In genomic region chr3:126985143-126985985, GRCh38 we compare ENCODE assay signal across 12 cellular contexts. TPM values are rescaled to one million over a fixed set of nuclear protein-coding genes. Genes with fewer than 3 reads are reported as not detected.
A peak's percentile ranks its signal among the peaks of the same experiment; 100 is the strongest.
DNase-seq lines count a peak whose midpoint lies in the region; ATAC-seq, FAIRE-seq and TF ChIP-seq lines count a peak whose summit lies in the region.
"Had no signal": no experiment of that assay in that cellular context is flagged by ENCODE, and none has a peak within 500 bp of the region (broad histone marks: within the 10 kb centered on the region; RNA-seq: fewer than 3 reads in every experiment).

No MANE protein-coding gene starts in this region.

- DNase-seq in CD4-positive, alpha-beta T cell, result no peak
- no peak for DNase-seq in HFFc6
- no peak for DNase-seq in central memory CD8-positive, alpha-beta T cell (ENCODE audit: low spot score in 2 of 2)
- peak; percentile 43 for DNase-seq in nephron progenitor cell
- DNase-seq in DMS153 (lab: John Stamatoyannopoulos, UW), result no peak
- DNase-seq in brain microvascular endothelial cell, result no peak
- DNase-seq in HTR-8/SVneo (ENCODE audit: insufficient read length, low spot score), result no peak
- DNase-seq: activated CD4-positive, CD25-positive, alpha-beta regulatory T cell treated with anti-CD3 and anti-CD28 coated beads, Interleukin-2, amount 50 U/mL, for 72 hours; MM.1S; stimulated activated naive CD4-positive, alpha-beta T cell treated with Interleukin-2 at 50 U/mL for 16 hours had no signal

- peaks cover 15% of the 10 kb centered on the region for H3K36me3 ChIP-seq in brain microvascular endothelial cell (replicated peaks)

- ATAC-seq in CD4-positive, alpha-beta T cell (ENCODE audit: poor library complexity), result no peak
- ATAC-seq in central memory CD8-positive, alpha-beta T cell (replicated peaks; ENCODE audit: extremely low read depth, poor library complexity, severe bottlenecking), result no peak
- no peak for ATAC-seq in HG03159 (IDR thresholded peaks at IDR 0.05; ENCODE audit: unreplicated experiment)

- H3K27ac Mint-ChIP-seq in CD4-positive, alpha-beta T cell, result peak overlapping the region; percentile 55
- H3K27ac Mint-ChIP-seq in HFFc6, result no peak overlapping the region
- no peak overlapping the region for H3K27ac Mint-ChIP-seq in central memory CD8-positive, alpha-beta T cell (ENCODE audit: low read depth)
- no peak overlapping the region for H3K27ac Mint-ChIP-seq in nephron progenitor cell

- no peak for TF ChIP-seq CTCF in CD4-positive, alpha-beta T cell (IDR thresholded peaks at IDR 0.05)
- no peak for TF ChIP-seq CTCF in HFFc6 (IDR thresholded peaks at IDR 0.05)
- TF ChIP-seq CTCF in nephron progenitor cell (IDR thresholded peaks at IDR 0.05), result no peak
- no peak for TF ChIP-seq CTCF in brain microvascular endothelial cell (IDR thresholded peaks at IDR 0.05; ENCODE audit: low read depth, low read length, missing control alignments)

- no peak overlapping the region for H3K27ac ChIP-seq in CD4-positive, alpha-beta T cell (ENCODE audit: low read depth, low read length)
- no peak overlapping the region for H3K27ac ChIP-seq in brain microvascular endothelial cell

- no peaks in the 10 kb centered on the region for H3K27me3 ChIP-seq in CD4-positive, alpha-beta T cell (ENCODE audit: control insufficient read depth, insufficient read depth, low read length)
- H3K27me3 ChIP-seq in brain microvascular endothelial cell (replicated peaks), result no peaks in the 10 kb centered on the region

- intact Hi-C loops in CD4-positive, alpha-beta T cell (cut with DNase I, micrococcal nuclease), result loop anchor here in 1 of 2 experiments (10.0 kb wide), 2 partner anchors 901 to 991 kb away; partner anchors contain the start of gene SLC41A3

- H3K4me3 Mint-ChIP-seq in CD4-positive, alpha-beta T cell, result peak overlapping the region; percentile 69
- 0 out of 2 replicates have a peak overlapping the region, but pooled peaks have one; percentile 83 for H3K4me3 Mint-ChIP-seq in HFFc6
- peak overlapping the region; percentile 46 for H3K4me3 Mint-ChIP-seq in central memory CD8-positive, alpha-beta T cell
- peak overlapping the region; percentile 71 for H3K4me3 Mint-ChIP-seq in nephron progenitor cell

- POLR2A ChIA-PET in CD4-positive, alpha-beta T cell (lab: Charles Lee), result no interaction called here

- no peaks in the 10 kb centered on the region for H3K27me3 Mint-ChIP-seq in CD4-positive, alpha-beta T cell
- H3K27me3 Mint-ChIP-seq in HFFc6 (ENCODE audit: insufficient read depth) (no peaks in the 10 kb centered on the region), nephron progenitor cell (ENCODE audit: low read depth, poor library complexity) (peaks cover 28% of the 10 kb centered on the region)
- no peaks in the 10 kb centered on the region for H3K27me3 Mint-ChIP-seq in central memory CD8-positive, alpha-beta T cell

- H3K4me1 Mint-ChIP-seq in CD4-positive, alpha-beta T cell (ENCODE audit: low read depth), result peaks cover 18% of the 10 kb centered on the region
- H3K4me1 Mint-ChIP-seq in HFFc6 (ENCODE audit: low read depth) (peaks cover 26% of the 10 kb centered on the region), nephron progenitor cell (peaks cover 19% of the 10 kb centered on the region)
- H3K4me1 Mint-ChIP-seq in central memory CD8-positive, alpha-beta T cell, result peaks cover 11% of the 10 kb centered on the region

- no peak for FAIRE-seq in HTR-8/SVneo (lab: Jason Lieb, UNC)

- H3K4me3 ChIP-seq in brain microvascular endothelial cell (ENCODE audit: low read depth, low read length), result no peak overlapping the region

- no peaks in the 10 kb centered on the region for H3K36me3 Mint-ChIP-seq in CD4-positive, alpha-beta T cell (ENCODE audit: low read depth)
- H3K36me3 Mint-ChIP-seq in HFFc6 (ENCODE audit: low read depth) (no peaks in the 10 kb centered on the region), nephron progenitor cell (ENCODE audit: low read depth) (peaks cover 5% of the 10 kb centered on the region)
- H3K36me3 Mint-ChIP-seq in central memory CD8-positive, alpha-beta T cell (ENCODE audit: insufficient read depth), result peaks cover 12% of the 10 kb centered on the region

- H3K9me3 Mint-ChIP-seq in CD4-positive, alpha-beta T cell, result no peaks in the 10 kb centered on the region
- H3K9me3 Mint-ChIP-seq in HFFc6 (no peaks in the 10 kb centered on the region), nephron progenitor cell (no peaks in the 10 kb centered on the region)
- no peaks in the 10 kb centered on the region for H3K9me3 Mint-ChIP-seq in central memory CD8-positive, alpha-beta T cell

- CTCF ChIA-PET in CD4-positive, alpha-beta T cell (lab: Charles Lee), result no interaction called here

- no peaks in the 10 kb centered on the region for H3K9me3 ChIP-seq in CD4-positive, alpha-beta T cell (ENCODE audit: control insufficient read depth, low read length)
- H3K9me3 ChIP-seq: esophagus muscularis mucosa had no signal

- in situ Hi-C loops in brain microvascular endothelial cell (cut with HindIII; ENCODE audit: low pct_ligation_motif_present, low sequenced_read_pairs), result no loop called here

RNA-seq across cellular contexts. Expression of gene PLXNA1, which starts 2.4 kb away (rescaled TPM):
- total RNA-seq in CD4-positive, alpha-beta T cell, result 10 to 100 TPM in 1 of 2 experiments, 1 to 10 TPM in 1; 9.8 to 10.6 TPM
- 10 to 100 TPM; 40.8 to 56.1 (median 45.4) TPM for total RNA-seq in HFFc6 (2021; fragmentation: NEBNext Ultra II Directional; extraction: Animal tissue kit (Norgen Biotek cat#: 25700))
